In genomic region chr4:175954685-175955084, GRCh38 we compare ENCODE assay signal across 32 cellular contexts.
"Had no signal": no experiment of that assay in that cellular context is flagged by ENCODE, and none has a peak within 500 bp of the region (broad histone marks: within the 10 kb centered on the region; RNA-seq: fewer than 3 reads in every experiment).

No MANE protein-coding gene starts in this region.

- H3K36me3 ChIP-seq: breast epithelium, esophagus squamous epithelium, neutrophil, upper lobe of left lung had no signal

- ATAC-seq: left ventricle myocardium superior, mucosa of descending colon, sciatic nerve, T-helper 17 cell had no signal

- H3K27ac ChIP-seq: breast epithelium, epithelial cell of prostate, esophagus squamous epithelium, neutrophil, skin epidermis, upper lobe of left lung had no signal

- H3K4me3 Mint-ChIP-seq: activated CD4-positive, alpha-beta memory T cell treated with anti-CD3 and anti-CD28 coated beads, Interleukin-2, amount 10 ng/mL, durations not matched to agents 7 days and 5 days; activated CD4-positive, alpha-beta T cell treated with anti-CD3 and anti-CD28 coated beads, Interleukin-2, amount 10 ng/mL, durations not matched to agents 7 days and 5 days; activated naive CD4-positive, alpha-beta T cell treated with anti-CD3 and anti-CD28 coated beads, Interleukin-2, amount 10 ng/mL, durations not matched to agents 7 days and 5 days; activated naive CD8-positive, alpha-beta T cell treated with anti-CD3 and anti-CD28 coated beads, Interleukin-2, amount 10 ng/mL, durations not matched to agents 7 days and 5 days; activated T-cell treated with anti-CD3 and anti-CD28 coated beads, Interleukin-2, amount 50 U/mL, for 24 hours; nephron; stimulated activated effector memory CD8-positive, alpha-beta T cell treated with anti-CD3 and anti-CD28 coated beads, Interleukin-12 subunit alpha, Interleukin-12 subunit beta, amount 100 ng/mL, for 72 hours; stimulated activated naive CD8-positive, alpha-beta T cell treated with anti-CD3 and anti-CD28 coated beads, Interleukin-15, Interleukin-2, amounts not matched to agents 100 ng/mL and 50 ng/mL, for 24 hours; T-helper 17 cell had no signal

- H3K27me3 ChIP-seq: breast epithelium, esophagus squamous epithelium, neutrophil, upper lobe of left lung had no signal

- DNase-seq: activated CD4-positive, alpha-beta memory T cell treated with anti-CD3 and anti-CD28 coated beads, Interleukin-2, amount 10 ng/mL, durations not matched to agents 7 days and 5 days; activated CD4-positive, alpha-beta T cell treated with anti-CD3 and anti-CD28 coated beads for 1 hour; activated CD4-positive, alpha-beta T cell treated with anti-CD3 and anti-CD28 coated beads, Interleukin-2, amount 10 ng/mL, durations not matched to agents 7 days and 5 days; activated CD8-positive, alpha-beta memory T cell treated with anti-CD3 and anti-CD28 coated beads, Interleukin-2, amount 50 U/mL, for 48 hours; activated gamma-delta T cell; activated naive CD4-positive, alpha-beta T cell treated with anti-CD3 and anti-CD28 coated beads, Interleukin-2, amount 10 ng/mL, durations not matched to agents 7 days and 5 days; activated naive CD8-positive, alpha-beta T cell treated with anti-CD3 and anti-CD28 coated beads, Interleukin-2, amount 10 ng/mL, durations not matched to agents 7 days and 5 days; activated T-cell treated with anti-CD3 and anti-CD28 coated beads, Interleukin-2, amount 50 U/mL, for 24 hours; amniotic stem cell; central memory CD4-positive, alpha-beta T cell; dermis blood vessel endothelial cell; effector CD4-positive, alpha-beta T cell; esophagus squamous epithelium; left ventricle myocardium superior; mucosa of descending colon; stimulated activated CD4-positive, alpha-beta T cell treated with anti-CD3 and anti-CD28 coated beads, Interleukin-4, amount 100 ng/mL, for 24 hours; substantia nigra; T-helper 17 cell; T1000; upper lobe of left lung had no signal

- H3K4me1 ChIP-seq: breast epithelium, esophagus squamous epithelium, upper lobe of left lung had no signal

- H3K4me3 ChIP-seq: breast epithelium, esophagus squamous epithelium, mucosa of descending colon, skin epidermis, upper lobe of left lung had no signal

- H3K36me3 Mint-ChIP-seq: activated naive CD4-positive, alpha-beta T cell treated with anti-CD3 and anti-CD28 coated beads, Interleukin-2, amount 10 ng/mL, durations not matched to agents 7 days and 5 days; activated naive CD8-positive, alpha-beta T cell treated with anti-CD3 and anti-CD28 coated beads, Interleukin-2, amount 10 ng/mL, durations not matched to agents 7 days and 5 days; stimulated activated effector memory CD8-positive, alpha-beta T cell treated with anti-CD3 and anti-CD28 coated beads, Interleukin-12 subunit alpha, Interleukin-12 subunit beta, amount 100 ng/mL, for 72 hours had no signal

- H3K4me1 Mint-ChIP-seq: activated CD4-positive, alpha-beta memory T cell treated with anti-CD3 and anti-CD28 coated beads, Interleukin-2, amount 10 ng/mL, durations not matched to agents 7 days and 5 days; activated CD4-positive, alpha-beta T cell treated with anti-CD3 and anti-CD28 coated beads, Interleukin-2, amount 10 ng/mL, durations not matched to agents 7 days and 5 days; activated naive CD4-positive, alpha-beta T cell treated with anti-CD3 and anti-CD28 coated beads, Interleukin-2, amount 10 ng/mL, durations not matched to agents 7 days and 5 days; activated naive CD8-positive, alpha-beta T cell treated with anti-CD3 and anti-CD28 coated beads, Interleukin-2, amount 10 ng/mL, durations not matched to agents 7 days and 5 days; nephron; stimulated activated effector memory CD8-positive, alpha-beta T cell treated with anti-CD3 and anti-CD28 coated beads, Interleukin-12 subunit alpha, Interleukin-12 subunit beta, amount 100 ng/mL, for 72 hours; T-helper 17 cell had no signal

- H3K27me3 Mint-ChIP-seq: activated CD4-positive, alpha-beta T cell treated with anti-CD3 and anti-CD28 coated beads, Interleukin-2, amount 10 ng/mL, durations not matched to agents 7 days and 5 days; progenitor cell of endocrine pancreas had no signal

- H3K27ac Mint-ChIP-seq: activated CD4-positive, alpha-beta memory T cell treated with anti-CD3 and anti-CD28 coated beads, Interleukin-2, amount 10 ng/mL, durations not matched to agents 7 days and 5 days; activated CD4-positive, alpha-beta T cell treated with anti-CD3 and anti-CD28 coated beads, Interleukin-2, amount 10 ng/mL, durations not matched to agents 7 days and 5 days; activated naive CD4-positive, alpha-beta T cell treated with anti-CD3 and anti-CD28 coated beads, Interleukin-2, amount 10 ng/mL, durations not matched to agents 7 days and 5 days; activated naive CD8-positive, alpha-beta T cell treated with anti-CD3 and anti-CD28 coated beads, Interleukin-2, amount 10 ng/mL, durations not matched to agents 7 days and 5 days; activated T-cell treated with anti-CD3 and anti-CD28 coated beads, Interleukin-2, amount 50 U/mL, for 24 hours; nephron; progenitor cell of endocrine pancreas; stimulated activated effector memory CD8-positive, alpha-beta T cell treated with anti-CD3 and anti-CD28 coated beads, Interleukin-12 subunit alpha, Interleukin-12 subunit beta, amount 100 ng/mL, for 72 hours; stimulated activated naive CD8-positive, alpha-beta T cell treated with anti-CD3 and anti-CD28 coated beads, Interleukin-15, Interleukin-2, amounts not matched to agents 100 ng/mL and 50 ng/mL, for 24 hours; T-helper 17 cell had no signal

- H3K9me3 ChIP-seq: breast epithelium, esophagus squamous epithelium, mucosa of descending colon, neutrophil, upper lobe of left lung had no signal

- FAIRE-seq: astrocyte, frontal cortex, islet of Langerhans had no signal

- H3K9me3 Mint-ChIP-seq: activated CD4-positive, alpha-beta memory T cell treated with anti-CD3 and anti-CD28 coated beads, Interleukin-2, amount 10 ng/mL, durations not matched to agents 7 days and 5 days; activated CD4-positive, alpha-beta T cell treated with anti-CD3 and anti-CD28 coated beads, Interleukin-2, amount 10 ng/mL, durations not matched to agents 7 days and 5 days; activated naive CD4-positive, alpha-beta T cell treated with anti-CD3 and anti-CD28 coated beads, Interleukin-2, amount 10 ng/mL, durations not matched to agents 7 days and 5 days; activated naive CD8-positive, alpha-beta T cell treated with anti-CD3 and anti-CD28 coated beads, Interleukin-2, amount 10 ng/mL, durations not matched to agents 7 days and 5 days; activated T-cell treated with anti-CD3 and anti-CD28 coated beads, Interleukin-2, amount 50 U/mL, for 24 hours; nephron; stimulated activated effector memory CD8-positive, alpha-beta T cell treated with anti-CD3 and anti-CD28 coated beads, Interleukin-12 subunit alpha, Interleukin-12 subunit beta, amount 100 ng/mL, for 72 hours; stimulated activated naive CD8-positive, alpha-beta T cell treated with anti-CD3 and anti-CD28 coated beads, Interleukin-15, Interleukin-2, amounts not matched to agents 100 ng/mL and 50 ng/mL, for 24 hours had no signal
